ENCODE assay signal across 9 cellular contexts in the genomic region with DNA sequence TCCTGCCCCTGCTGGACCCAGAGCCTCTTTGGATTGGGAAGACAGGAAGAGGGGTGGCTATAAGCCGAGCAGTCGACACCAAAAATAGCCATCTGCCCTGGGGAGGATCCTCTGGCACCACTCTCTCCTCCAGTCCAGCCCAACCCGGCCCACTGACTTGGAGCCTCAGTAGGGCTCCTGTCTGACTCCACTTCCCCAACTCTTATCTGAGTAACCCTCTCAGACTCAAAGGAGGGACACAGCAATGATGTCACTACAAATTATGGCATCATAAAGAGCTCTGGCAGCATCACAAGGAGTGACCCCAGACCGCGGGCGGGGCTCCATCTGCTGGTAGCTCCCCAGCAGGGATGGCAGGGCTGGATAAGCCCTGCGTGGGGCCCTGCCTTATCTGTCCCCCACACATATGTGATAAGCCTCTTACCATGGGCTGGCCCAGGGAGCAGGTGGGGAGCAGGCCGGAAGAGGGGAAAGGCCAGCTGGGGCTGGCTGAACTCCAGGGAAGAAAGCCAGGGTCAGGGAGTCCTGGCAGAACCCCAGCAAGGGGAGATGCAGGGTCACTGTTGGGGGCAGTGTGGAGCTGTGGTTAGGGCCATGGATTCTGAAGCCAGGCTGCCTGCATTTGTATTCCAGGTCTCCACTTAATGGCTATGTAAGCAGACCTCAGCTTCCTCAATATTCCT. TPM values are rescaled to one million over a fixed set of nuclear protein-coding genes. Genes with fewer than 3 reads are reported as not detected.
DNase-seq lines count a peak whose midpoint lies in the region; ATAC-seq and TF ChIP-seq lines count a peak whose summit lies in the region.
"Had no signal": no experiment of that assay in that cellular context is flagged by ENCODE, and none has a peak within 500 bp of the region (broad histone marks: within the 10 kb centered on the region; RNA-seq: fewer than 3 reads in every experiment).

No MANE protein-coding gene starts in this region.

- H3K27me3 ChIP-seq in adipocyte (replicated peaks; ENCODE audit: control insufficient read depth, insufficient read depth, low read length): no peaks in the 10 kb centered on the region
- no peaks in the 10 kb centered on the region for H3K27me3 ChIP-seq in right atrium auricular region
- no peaks in the 10 kb centered on the region for H3K27me3 ChIP-seq in stomach smooth muscle (ENCODE audit: control insufficient read depth in 1 of 2, insufficient read depth in 2 of 2, low read length in 2 of 2)
- H3K27me3 ChIP-seq in smooth muscle cell (ENCODE audit: low read depth): no peaks in the 10 kb centered on the region

- H3K27ac Mint-ChIP-seq in naive thymus-derived CD8-positive, alpha-beta T cell: no peak overlapping the region
- H3K27ac Mint-ChIP-seq: activated naive CD4-positive, alpha-beta T cell treated with anti-CD3 and anti-CD28 coated beads, Interleukin-2, amount 10 ng/mL, durations not matched to agents 7 days and 5 days had no signal

- H4K20me1 ChIP-seq in smooth muscle cell (ENCODE audit: low read depth): no peaks in the 10 kb centered on the region

- CTCF ChIA-PET in HEK293 (lab: Yijun Ruan, JAX): interaction anchor here (0.5 to 7.8 kb wide), 23 partner anchors 9 to 957 kb away, joined by 3 to 110 read pairs (median 4); no protein-coding TSS in a partner anchor

- no peaks in the 10 kb centered on the region for H3K36me3 Mint-ChIP-seq in naive thymus-derived CD8-positive, alpha-beta T cell
- H3K36me3 Mint-ChIP-seq: activated naive CD4-positive, alpha-beta T cell treated with anti-CD3 and anti-CD28 coated beads, Interleukin-2, amount 10 ng/mL, durations not matched to agents 7 days and 5 days had no signal

- peak overlapping the region; percentile 43 for H3K9ac ChIP-seq in adipocyte (ENCODE audit: low read length)
- peak overlapping the region in 1 of 2 donors; percentile 13 for H3K9ac ChIP-seq in stomach smooth muscle (ENCODE audit: low read length in 2 of 2)
- H3K9ac ChIP-seq in smooth muscle cell (ENCODE audit: low read depth): no peak overlapping the region

- peaks cover 5% of the 10 kb centered on the region for H3F3A ChIP-seq in smooth muscle cell (ENCODE audit: low read depth)

- ATAC-seq in GM18870 (IDR thresholded peaks at IDR 0.05; ENCODE audit: unreplicated experiment) (no peak), HG03565 (IDR thresholded peaks at IDR 0.05; ENCODE audit: unreplicated experiment) (no peak)
- no peak for ATAC-seq in naive thymus-derived CD8-positive, alpha-beta T cell

- H3K9me3 Mint-ChIP-seq in naive thymus-derived CD8-positive, alpha-beta T cell: no peaks in the 10 kb centered on the region
- H3K9me3 Mint-ChIP-seq: activated naive CD4-positive, alpha-beta T cell treated with anti-CD3 and anti-CD28 coated beads, Interleukin-2, amount 10 ng/mL, durations not matched to agents 7 days and 5 days had no signal

- H3K9me3 ChIP-seq in HEK293 (ENCODE audit: control insufficient read depth, insufficient read depth, low read depth, low read length): no peaks in the 10 kb centered on the region
- H3K9me3 ChIP-seq in adipocyte (ENCODE audit: control insufficient read depth, low read length): no peaks in the 10 kb centered on the region
- no peaks in the 10 kb centered on the region for H3K9me3 ChIP-seq in right atrium auricular region
- H3K9me3 ChIP-seq in stomach smooth muscle (ENCODE audit: control insufficient read depth in 2 of 2, low read length in 2 of 2): no peaks in the 10 kb centered on the region
- H3K9me3 ChIP-seq in smooth muscle cell (replicated peaks; ENCODE audit: low read depth): no peaks in the 10 kb centered on the region

- no peaks in the 10 kb centered on the region for H3K79me2 ChIP-seq in smooth muscle cell (ENCODE audit: low read depth)

- H3K27me3 Mint-ChIP-seq in naive thymus-derived CD8-positive, alpha-beta T cell: no peaks in the 10 kb centered on the region

- H3K4me1 ChIP-seq in HEK293 (ENCODE audit: control insufficient read depth, insufficient read depth, low read length): peaks cover 5% of the 10 kb centered on the region; the same call in 1 of the 2 replicates
- H3K4me1 ChIP-seq in adipocyte (ENCODE audit: control insufficient read depth, insufficient read depth, low read length): peaks cover 50% of the 10 kb centered on the region
- H3K4me1 ChIP-seq in right atrium auricular region: peaks cover 0 to 25% of the 10 kb centered on the region in 2 donors
- peaks cover 49% of the 10 kb centered on the region for H3K4me1 ChIP-seq in stomach smooth muscle (ENCODE audit: control insufficient read depth, insufficient read depth, low read length)
- peaks cover 11% of the 10 kb centered on the region for H3K4me1 ChIP-seq in smooth muscle cell (ENCODE audit: low read depth)

- no peak overlapping the region for H3K4me3 ChIP-seq in HEK293 (ENCODE audit: low read depth, low read length)
- H3K4me3 ChIP-seq in adipocyte (ENCODE audit: low read length): no peak overlapping the region
- no peak overlapping the region for H3K4me3 ChIP-seq in right atrium auricular region
- H3K4me3 ChIP-seq in stomach smooth muscle (ENCODE audit: low read length in 2 of 2): no peak overlapping the region
- H3K4me3 ChIP-seq in smooth muscle cell: no peak overlapping the region

- peaks cover 0 to 4% (median 0%) of the 10 kb centered on the region in 4 donors for H3K4me1 Mint-ChIP-seq in naive thymus-derived CD8-positive, alpha-beta T cell

- no peaks in the 10 kb centered on the region for H3K36me3 ChIP-seq in HEK293 (ENCODE audit: control insufficient read depth in 2 of 2, insufficient read depth in 1 of 2, low read length in 2 of 2)
- no peaks in the 10 kb centered on the region for H3K36me3 ChIP-seq in adipocyte (ENCODE audit: control insufficient read depth, insufficient read depth, low read length, severe bottlenecking)
- H3K36me3 ChIP-seq in right atrium auricular region: no peaks in the 10 kb centered on the region
- H3K36me3 ChIP-seq in stomach smooth muscle (ENCODE audit: control insufficient read depth in 2 of 2, insufficient read depth in 2 of 2, low read length in 2 of 2): no peaks in the 10 kb centered on the region
- H3K36me3 ChIP-seq in smooth muscle cell (ENCODE audit: low read depth): no peaks in the 10 kb centered on the region

- POLR2A ChIA-PET in HEK293 (lab: Yijun Ruan, JAX): interaction anchor here (0.8 to 1.8 kb wide), 7 partner anchors 22 to 386 kb away, joined by 3 to 9 read pairs (median 4); a partner anchor contains a TSS
- POLR2A ChIA-PET in naive thymus-derived CD8-positive, alpha-beta T cell (lab: Charles Lee): interaction anchor here (0.7 to 1.0 kb wide), 4 partner anchors 9 to 31 kb away, joined by 3 read pairs; no protein-coding TSS in a partner anchor

- no peak overlapping the region for H2AFZ ChIP-seq in smooth muscle cell (ENCODE audit: low read depth)

- H3K27ac ChIP-seq in HEK293 (ENCODE audit: extremely low read depth, low read depth, low read length): no peak overlapping the region; the same call in 1 of the 2 replicates
- peak overlapping the region; percentile 61 to 79 for H3K27ac ChIP-seq in right atrium auricular region
- peak overlapping the region; percentile 55 for H3K27ac ChIP-seq in stomach smooth muscle (ENCODE audit: low read length)
- no peak overlapping the region for H3K27ac ChIP-seq in smooth muscle cell (ENCODE audit: low read depth)

- 63% methylated on average over 8 of the region's 8 CpGs for WGBS in smooth muscle cell (ENCODE audit: low lambda C conversion rate)

- DNase-seq in adipocyte (ENCODE audit: low read depth) (no peak), right atrium auricular region (ENCODE audit: low spot score) (no peak), smooth muscle cell (lab: John Stamatoyannopoulos, UW; ENCODE audit: unreplicated experiment) (no peak)
- DNase-seq in naive thymus-derived CD8-positive, alpha-beta T cell: no peak

- no peak overlapping the region for H3K4me2 ChIP-seq in smooth muscle cell

- H3K4me3 Mint-ChIP-seq in naive thymus-derived CD8-positive, alpha-beta T cell: no peak overlapping the region
- H3K4me3 Mint-ChIP-seq: activated naive CD4-positive, alpha-beta T cell treated with anti-CD3 and anti-CD28 coated beads, Interleukin-2, amount 10 ng/mL, durations not matched to agents 7 days and 5 days had no signal

- TF ChIP-seq CTCF in HEK293 (tag by site-specific recombination; IDR thresholded peaks at IDR 0.05) (peak; percentile 58; the same call in 1 of the 2 replicates), right atrium auricular region (IDR thresholded peaks at IDR 0.05) (no peak), smooth muscle cell (IDR thresholded peaks at IDR 0.05; ENCODE audit: borderline replicate concordance, insufficient read depth, poor library complexity, severe bottlenecking) (no peak)

TF ChIP-seq in HEK293, 187 proteins besides CTCF, POLR2A, EP300 and RAD21 (continues in another document):
- TF ChIP-seq ZBTB8A (tag by site-specific recombination; IDR thresholded peaks at IDR 0.05): 0 out of 2 replicates have a peak, but pooled peaks have one; percentile 15
- TF ChIP-seq, protein P1, sequence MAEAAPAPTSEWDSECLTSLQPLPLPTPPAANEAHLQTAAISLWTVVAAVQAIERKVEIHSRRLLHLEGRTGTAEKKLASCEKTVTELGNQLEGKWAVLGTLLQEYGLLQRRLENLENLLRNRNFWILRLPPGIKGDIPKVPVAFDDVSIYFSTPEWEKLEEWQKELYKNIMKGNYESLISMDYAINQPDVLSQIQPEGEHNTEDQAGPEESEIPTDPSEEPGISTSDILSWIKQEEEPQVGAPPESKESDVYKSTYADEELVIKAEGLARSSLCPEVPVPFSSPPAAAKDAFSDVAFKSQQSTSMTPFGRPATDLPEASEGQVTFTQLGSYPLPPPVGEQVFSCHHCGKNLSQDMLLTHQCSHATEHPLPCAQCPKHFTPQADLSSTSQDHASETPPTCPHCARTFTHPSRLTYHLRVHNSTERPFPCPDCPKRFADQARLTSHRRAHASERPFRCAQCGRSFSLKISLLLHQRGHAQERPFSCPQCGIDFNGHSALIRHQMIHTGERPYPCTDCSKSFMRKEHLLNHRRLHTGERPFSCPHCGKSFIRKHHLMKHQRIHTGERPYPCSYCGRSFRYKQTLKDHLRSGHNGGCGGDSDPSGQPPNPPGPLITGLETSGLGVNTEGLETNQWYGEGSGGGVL (tag by site-specific recombination; IDR thresholded peaks at IDR 0.05): peak; percentile 44; the same call in 1 of the 2 replicates
- TF ChIP-seq ZNF791 (tag by site-specific recombination; IDR thresholded peaks at IDR 0.05): no peak

RNA-seq across cellular contexts. Expression of a gene that starts 4.6 kb away (rescaled TPM):
- 1 to 10 TPM; 1.0 to 1.6 TPM for total RNA-seq in right atrium auricular region
- 1 to 10 TPM; 1.7 to 3.4 TPM for total RNA-seq in naive thymus-derived CD8-positive, alpha-beta T cell
- polyA plus RNA-seq in naive thymus-derived CD8-positive, alpha-beta T cell: not detected
- 10.2 and 13.7 TPM in 2 replicates for total RNA-seq in smooth muscle cell
- polyA plus RNA-seq in smooth muscle cell: 14.9 and 25.8 TPM in 2 replicates

RNA-seq across cellular contexts. Expression of a gene that starts 44.5 kb away (rescaled TPM):
- total RNA-seq in right atrium auricular region (1 to 10 TPM; 1.6 to 2.0 TPM), smooth muscle cell (6.5 and 7.3 TPM in 2 replicates)
- 1 to 10 TPM; 1.9 to 2.5 TPM for total RNA-seq in naive thymus-derived CD8-positive, alpha-beta T cell
- polyA plus RNA-seq in naive thymus-derived CD8-positive, alpha-beta T cell: under 1 TPM in 2 of 3 donors, not detected in 1; 0.29 to 0.61 TPM
- polyA plus RNA-seq in smooth muscle cell: 11.4 and 16.6 TPM in 2 replicates

RNA-seq across cellular contexts. Expression of a gene that starts 56.9 kb away (rescaled TPM):
- 10 to 100 TPM; 33.0 to 48.5 TPM for total RNA-seq in right atrium auricular region
- under 1 TPM; 0.38 to 0.83 TPM for total RNA-seq in naive thymus-derived CD8-positive, alpha-beta T cell
- polyA plus RNA-seq in naive thymus-derived CD8-positive, alpha-beta T cell: under 1 TPM in 2 of 3 donors, not detected in 1; 0.11 to 0.25 TPM
- 52.4 and 67.0 TPM in 2 replicates for total RNA-seq in smooth muscle cell
- polyA plus RNA-seq in smooth muscle cell: 113 and 135 TPM in 2 replicates

Comparison
In these comparisons a context has a peak if more than half of its experiments do, and no peak if none do; other contexts are left out.
1. H3K27ac ChIP-seq: peak in right atrium auricular region (2 of 2) and stomach smooth muscle (single experiment); none in HEK293 (single experiment) and smooth muscle cell (single experiment).
2. RNA of a gene that starts 56.9 kb away (total RNA-seq): 52.4 to 67.0 TPM in smooth muscle cell and 33.0 to 48.5 TPM in right atrium auricular region; 0.38 to 0.83 TPM in naive thymus-derived CD8-positive, alpha-beta T cell; every median in the first group is over 10 times any median in the second.